In the genomic region with DNA sequence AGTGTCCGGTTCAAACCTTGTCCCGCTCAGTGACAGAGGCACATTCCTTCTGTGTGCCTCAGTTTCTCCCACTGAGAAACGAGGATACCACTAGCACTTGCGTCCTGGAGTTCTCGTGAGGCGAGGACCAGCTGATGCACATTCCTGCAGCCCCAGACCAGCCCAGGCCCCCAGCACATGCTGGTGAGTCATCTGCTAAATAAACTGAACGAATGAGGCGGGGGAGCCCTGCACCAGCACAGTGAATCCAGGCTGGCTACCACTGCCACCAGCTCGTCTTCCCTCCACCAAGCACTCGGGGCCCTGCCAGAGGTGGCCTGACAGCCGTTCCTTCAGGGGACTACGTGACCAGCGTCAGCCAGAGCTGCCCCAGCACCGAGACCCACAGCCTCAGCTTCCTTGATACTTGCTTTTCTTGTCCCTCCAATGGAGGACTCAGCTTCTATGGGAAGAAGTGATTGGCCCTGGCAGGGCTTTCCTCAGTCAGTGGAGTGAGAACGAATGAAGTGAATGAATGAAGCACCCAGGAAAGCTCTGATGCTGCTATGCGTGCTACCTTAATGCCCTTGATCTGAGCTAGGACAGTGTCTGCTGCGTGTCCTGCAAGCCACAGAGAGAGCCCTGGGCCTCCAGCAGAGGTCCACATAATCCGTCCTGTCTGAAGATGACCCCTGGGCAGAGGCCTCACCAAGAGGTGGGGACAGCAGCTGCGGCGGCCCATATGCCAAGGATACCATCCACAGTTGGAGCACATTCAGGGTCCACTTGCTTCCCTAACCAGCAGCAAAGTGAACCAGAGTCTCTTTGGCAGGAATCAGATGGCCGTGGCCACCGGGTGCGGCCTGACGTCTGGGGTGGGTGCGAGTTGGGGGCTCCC, we compare ENCODE assay signal across 21 cellular contexts. TPM values are rescaled to one million over a fixed set of nuclear protein-coding genes. Genes with fewer than 3 reads are reported as not detected.
DNase-seq lines count a peak whose midpoint lies in the region; ATAC-seq and TF ChIP-seq lines count a peak whose summit lies in the region.
"Had no signal": no experiment of that assay in that cellular context is flagged by ENCODE, and none has a peak within 500 bp of the region (broad histone marks: within the 10 kb centered on the region; RNA-seq: fewer than 3 reads in every experiment).

No MANE protein-coding gene starts in this region.

- no peak for ATAC-seq in activated CD8-positive, alpha-beta memory T cell treated with anti-CD3 and anti-CD28 coated beads, Interleukin-2, amount 10 ng/mL, durations not matched to agents 7 days and 5 days
- ATAC-seq: activated CD4-positive, CD25-positive, alpha-beta regulatory T cell treated with anti-CD3 and anti-CD28 coated beads, Interleukin-2, amount 50 U/mL, for 24 hours; CD8-positive, alpha-beta T cell; gastrocnemius medialis had no signal

- 56% methylated on average over 25 of the region's 25 CpGs for WGBS in smooth muscle cell (ENCODE audit: low lambda C conversion rate)

- no peak overlapping the region for H3K4me3 ChIP-seq in smooth muscle cell
- H3K4me3 ChIP-seq: gastrocnemius medialis had no signal

- no peaks in the 10 kb centered on the region for H3F3A ChIP-seq in smooth muscle cell (ENCODE audit: low read depth)

- no peaks in the 10 kb centered on the region for H3K27me3 ChIP-seq in smooth muscle cell (ENCODE audit: low read depth)
- H3K27me3 ChIP-seq: gastrocnemius medialis had no signal

- H3K9ac ChIP-seq in smooth muscle cell (ENCODE audit: low read depth): no peak overlapping the region

- H3K4me1 Mint-ChIP-seq in activated CD8-positive, alpha-beta memory T cell treated with anti-CD3 and anti-CD28 coated beads, Interleukin-2, amount 10 ng/mL, durations not matched to agents 7 days and 5 days: no peaks in the 10 kb centered on the region
- H3K4me1 Mint-ChIP-seq: immature natural killer cell had no signal

- no peak for TF ChIP-seq CTCF in smooth muscle cell (IDR thresholded peaks at IDR 0.05; ENCODE audit: borderline replicate concordance, insufficient read depth, poor library complexity, severe bottlenecking)

- no peaks in the 10 kb centered on the region for H3K9me3 Mint-ChIP-seq in activated CD8-positive, alpha-beta memory T cell treated with anti-CD3 and anti-CD28 coated beads, Interleukin-2, amount 10 ng/mL, durations not matched to agents 7 days and 5 days (ENCODE audit: low read depth)

- no peaks in the 10 kb centered on the region for H3K79me2 ChIP-seq in smooth muscle cell (ENCODE audit: low read depth)

- CTCF ChIA-PET in activated CD8-positive, alpha-beta memory T cell treated with anti-CD3 and anti-CD28 coated beads, Interleukin-2, amount 10 ng/mL, durations not matched to agents 7 days and 5 days (lab: Charles Lee): no interaction called here

- H2AFZ ChIP-seq in smooth muscle cell (ENCODE audit: low read depth): no peak overlapping the region

- H3K4me1 ChIP-seq in smooth muscle cell (ENCODE audit: low read depth): no peaks in the 10 kb centered on the region
- H3K4me1 ChIP-seq: gastrocnemius medialis had no signal

- peaks cover 23% of the 10 kb centered on the region for H3K27me3 Mint-ChIP-seq in activated CD8-positive, alpha-beta memory T cell treated with anti-CD3 and anti-CD28 coated beads, Interleukin-2, amount 10 ng/mL, durations not matched to agents 7 days and 5 days

- H3K4me3 Mint-ChIP-seq in activated CD8-positive, alpha-beta memory T cell treated with anti-CD3 and anti-CD28 coated beads, Interleukin-2, amount 10 ng/mL, durations not matched to agents 7 days and 5 days: no peak overlapping the region
- H3K4me3 Mint-ChIP-seq: activated naive CD8-positive, alpha-beta T cell; CD8-positive, alpha-beta T cell; immature natural killer cell had no signal

- peak; percentile 50 for DNase-seq in activated CD8-positive, alpha-beta memory T cell treated with anti-CD3 and anti-CD28 coated beads for 24 hours
- no peak for DNase-seq in activated CD8-positive, alpha-beta memory T cell treated with anti-CD3 and anti-CD28 coated beads, Interleukin-2, amount 10 ng/mL, durations not matched to agents 7 days and 5 days
- peak; percentile 22 for DNase-seq in RPMI7951 (ENCODE audit: low read depth)
- peak; percentile 13 for DNase-seq in hepatic stellate cell (ENCODE audit: low spot score)
- no peak for DNase-seq in smooth muscle cell (lab: John Stamatoyannopoulos, UW; ENCODE audit: unreplicated experiment)
- no peak for DNase-seq in SK-N-DZ (ENCODE audit: low spot score)
- no peak for DNase-seq in NOMO-1 treated with DMSO at 0.1 percent for 48 hours (lab: John Stamatoyannopoulos, UW; ENCODE audit: unreplicated experiment)
- no peak for DNase-seq in erythroblast (lab: John Stamatoyannopoulos, UW)
- DNase-seq: 8988T; activated CD8-positive, alpha-beta memory T cell treated with anti-CD3 and anti-CD28 coated beads, Interleukin-2, amount 50 U/mL, for 4 hours; caudate nucleus; gastrocnemius medialis; immature natural killer cell; NCI-H2107; NCI-H748 treated with DMSO at 0.1 percent for 48 hours had no signal

- TF ChIP-seq POLR2A in erythroblast (IDR thresholded peaks at IDR 0.05; ENCODE audit: low read length): no peak

- H3K36me3 Mint-ChIP-seq in activated CD8-positive, alpha-beta memory T cell treated with anti-CD3 and anti-CD28 coated beads, Interleukin-2, amount 10 ng/mL, durations not matched to agents 7 days and 5 days: no peaks in the 10 kb centered on the region
- H3K36me3 Mint-ChIP-seq: CD8-positive, alpha-beta T cell; immature natural killer cell had no signal

- H4K20me1 ChIP-seq in smooth muscle cell (ENCODE audit: low read depth): no peaks in the 10 kb centered on the region

- H3K36me3 ChIP-seq in smooth muscle cell (ENCODE audit: low read depth): no peaks in the 10 kb centered on the region
- H3K36me3 ChIP-seq: gastrocnemius medialis had no signal

- no peak overlapping the region for H3K27ac Mint-ChIP-seq in activated CD8-positive, alpha-beta memory T cell treated with anti-CD3 and anti-CD28 coated beads, Interleukin-2, amount 10 ng/mL, durations not matched to agents 7 days and 5 days
- H3K27ac Mint-ChIP-seq: activated naive CD8-positive, alpha-beta T cell; CD8-positive, alpha-beta T cell; immature natural killer cell had no signal

- H3K27ac ChIP-seq in smooth muscle cell (ENCODE audit: low read depth): no peak overlapping the region
- H3K27ac ChIP-seq: gastrocnemius medialis had no signal

- H3K4me2 ChIP-seq in smooth muscle cell: peak overlapping the region; percentile 53

- no peaks in the 10 kb centered on the region for H3K9me3 ChIP-seq in smooth muscle cell (replicated peaks; ENCODE audit: low read depth)
- H3K9me3 ChIP-seq: gastrocnemius medialis had no signal

RNA-seq across cellular contexts. Expression of gene BARX1, which starts 13.5 kb away (rescaled TPM):
- not detected for total RNA-seq in activated CD8-positive, alpha-beta memory T cell treated with anti-CD3 and anti-CD28 coated beads, Interleukin-2, amount 10 ng/mL, durations not matched to agents 7 days and 5 days
- 0.10 TPM in 1 of 2 replicates, not detected in the other for total RNA-seq in RPMI7951 (2014; rRNA removed; shearing (Covaris generic))
- total RNA-seq in smooth muscle cell: 3.2 and 6.1 TPM in 2 replicates
- polyA plus RNA-seq in smooth muscle cell: 6.1 and 11.5 TPM in 2 replicates
- polyA plus RNA-seq in SK-N-DZ (2014; cell fraction: cytosol; rRNA removed): 0.44 and 1.1 TPM in 2 replicates
- 0.18 and 0.28 TPM in 2 replicates for polyA plus RNA-seq in SK-N-DZ (2014; cell fraction: nucleus; rRNA removed)
- total RNA-seq: G401; gastrocnemius medialis; subcutaneous adipose tissue; T-helper 1 cell treated with Interleukin-12 subunit alpha and Interleukin-12 subunit beta and Interleukin-4 antibody, amounts not matched to agents 30 ng/mL and 1 ng/mL, for 36 hours had no signal
- polyA plus RNA-seq: immature natural killer cell had no signal

Comparison
In these comparisons a context has a peak if more than half of its experiments do, and no peak if none do; other contexts are left out.
1. DNase-seq: peak in activated CD8-positive, alpha-beta memory T cell treated with anti-CD3 and anti-CD28 coated beads for 24 hours (single experiment), RPMI7951 (single experiment) and hepatic stellate cell (single experiment); none in activated CD8-positive, alpha-beta memory T cell treated with anti-CD3 and anti-CD28 coated beads, Interleukin-2, amount 10 ng/mL, durations not matched to agents 7 days and 5 days (single experiment), smooth muscle cell (single experiment), SK-N-DZ (single experiment), NOMO-1 treated with DMSO at 0.1 percent for 48 hours (single experiment) and erythroblast (0 of 2).